Comparison of ENCODE assay signal across 24 cellular contexts in genomic region chr21:27743971-27744564, GRCh38.
"Had no signal": no experiment of that assay in that cellular context is flagged by ENCODE, and none has a peak within 500 bp of the region (broad histone marks: within the 10 kb centered on the region; RNA-seq: fewer than 3 reads in every experiment).

No MANE protein-coding gene starts in this region.

- H3K27me3 ChIP-seq: brain microvascular endothelial cell, colonic mucosa, esophagus squamous epithelium had no signal

- H3K9me3 ChIP-seq: colonic mucosa, esophagus squamous epithelium had no signal

- H3K36me3 ChIP-seq: brain microvascular endothelial cell, colonic mucosa, esophagus squamous epithelium had no signal

- H3K27ac ChIP-seq: brain microvascular endothelial cell, colonic mucosa, epithelial cell of prostate, esophagus squamous epithelium had no signal

- H3K4me1 ChIP-seq: colonic mucosa, esophagus squamous epithelium had no signal

- ATAC-seq: activated CD4-positive, alpha-beta T cell treated with anti-CD3 and anti-CD28 coated beads for 36 hours; activated CD8-positive, alpha-beta memory T cell treated with anti-CD3 and anti-CD28 coated beads, Interleukin-2, amount 10 ng/mL, durations not matched to agents 7 days and 5 days; activated CD8-positive, alpha-beta T cell treated with anti-CD3 and anti-CD28 coated beads, Interleukin-2, amount 10 ng/mL, durations not matched to agents 7 days and 5 days; activated naive CD4-positive, alpha-beta T cell treated with anti-CD3 and anti-CD28 coated beads, Interleukin-2, amount 50 U/mL, for 72 hours had no signal

- H3K4me3 ChIP-seq: colonic mucosa, esophagus squamous epithelium had no signal

- DNase-seq: activated CD4-positive, alpha-beta memory T cell treated with anti-CD3 and anti-CD28 coated beads for 36 hours; activated CD4-positive, alpha-beta T cell treated with anti-CD3 and anti-CD28 coated beads for 36 hours; activated CD4-positive, alpha-beta T cell treated with anti-CD3 and anti-CD28 coated beads, Interleukin-2, amount 10 ng/mL, durations not matched to agents 24 days and 14 days; activated CD4-positive, CD25-positive, alpha-beta regulatory T cell; activated CD4-positive, CD25-positive, alpha-beta regulatory T cell treated with anti-CD3 and anti-CD28 coated beads, Interleukin-2, amount 50 U/mL, for 72 hours; activated CD8-positive, alpha-beta memory T cell treated with anti-CD3 and anti-CD28 coated beads, Interleukin-2, amount 10 ng/mL, durations not matched to agents 7 days and 5 days; activated CD8-positive, alpha-beta memory T cell treated with anti-CD3 and anti-CD28 coated beads, Interleukin-2, amount 50 U/mL, for 4 hours; activated CD8-positive, alpha-beta T cell treated with anti-CD3 and anti-CD28 coated beads, Interleukin-2, amount 10 ng/mL, durations not matched to agents 7 days and 5 days; activated effector memory CD4-positive, alpha-beta T cell treated with anti-CD3 and anti-CD28 coated beads, Interleukin-2, amount 50 U/mL, for 16 hours; activated naive CD4-positive, alpha-beta T cell; activated naive CD4-positive, alpha-beta T cell treated with anti-CD3 and anti-CD28 coated beads, Interleukin-2, amount 10 ng/mL, durations not matched to agents 7 days and 5 days; activated naive CD8-positive, alpha-beta T cell treated with anti-CD3 and anti-CD28 coated beads, Interleukin-2, amount 10 ng/mL, durations not matched to agents 7 days and 5 days; activated T-cell treated with anti-CD3 and anti-CD28 coated beads, Interleukin-2, amount 50 U/mL, for 1 hour; activated T-cell treated with anti-CD3 and anti-CD28 coated beads, Interleukin-2, amount 50 U/mL, for 48 hours; brain microvascular endothelial cell; caudate nucleus; colonic mucosa; effector CD8-positive, alpha-beta T cell; esophagus squamous epithelium; foreskin melanocyte; head of caudate nucleus; T-helper 2 cell had no signal
